In genomic region chr15:100056411-100057072, GRCh38 we compare ENCODE assay signal across 23 cellular contexts.
DNase-seq lines count a peak whose midpoint lies in the region; ATAC-seq and TF ChIP-seq lines count a peak whose summit lies in the region.
"Had no signal": no experiment of that assay in that cellular context is flagged by ENCODE, and none has a peak within 500 bp of the region (broad histone marks: within the 10 kb centered on the region; RNA-seq: fewer than 3 reads in every experiment).

No MANE protein-coding gene starts in this region.

- no peak overlapping the region for H3K23ac ChIP-seq in neuronal stem cell (ENCODE audit: low read depth, low read length, poor library complexity)

- CTCF ChIA-PET in HEK293 (lab: Yijun Ruan, JAX) = interaction anchor here (0.7 kb wide), 1 partner anchor 248 kb away, joined by 3 read pairs; no protein-coding TSS in a partner anchor

- no peak overlapping the region for H4K8ac ChIP-seq in neuronal stem cell (ENCODE audit: low read depth, low read length)

- H3K4me3 ChIP-seq in HEK293 (ENCODE audit: low read depth, low read length) (no peak overlapping the region), RWPE2 (ENCODE audit: severe bottlenecking) (no peak overlapping the region), esophagus muscularis mucosa (no peak overlapping the region), neuronal stem cell (ENCODE audit: low read length in 2 of 2) (peak overlapping the region in 1 of 2 donors; percentile 13), mucosa of descending colon (no peak overlapping the region)
- H3K4me3 ChIP-seq: A549; BLaER1 treated with 17β-estradiol and CSF1 and Interleukin-3, amounts not matched to agents 10 nM and 100 nM; GM12878; HAP-1 had no signal

- intact Hi-C loops in esophagus muscularis mucosa (cut with DNase I) (no loop called here), mucosa of descending colon (cut with DNase I, micrococcal nuclease) (no loop called here)

- H3K9me3 ChIP-seq in HEK293 (ENCODE audit: control insufficient read depth, insufficient read depth, low read depth, low read length) (no peaks in the 10 kb centered on the region), RWPE2 (ENCODE audit: severe bottlenecking) (no peaks in the 10 kb centered on the region), esophagus muscularis mucosa (no peaks in the 10 kb centered on the region), neuronal stem cell (replicated peaks in 1 of 2; ENCODE audit: control insufficient read depth in 2 of 2, insufficient read depth in 1 of 2, low read depth in 1 of 2, low read length in 2 of 2) (no peaks in the 10 kb centered on the region), mucosa of descending colon (no peaks in the 10 kb centered on the region)
- H3K9me3 ChIP-seq: A549; BE2C; BLaER1 treated with 17β-estradiol and CSF1 and Interleukin-3, amounts not matched to agents 10 nM and 100 nM; HAP-1 had no signal

- TF ChIP-seq EP300 in esophagus muscularis mucosa (IDR thresholded peaks at IDR 0.05) = no peak

- no peak overlapping the region for H4K91ac ChIP-seq in neuronal stem cell (ENCODE audit: low read depth, low read length, poor library complexity)

- peak overlapping the region; percentile 1 for H2BK120ac ChIP-seq in neuronal stem cell (ENCODE audit: low read depth, low read length)

- TF ChIP-seq CTCF in HEK293 (tag by site-specific recombination; IDR thresholded peaks at IDR 0.05) (no peak), RWPE2 (IDR thresholded peaks at IDR 0.05; ENCODE audit: poor library complexity, severe bottlenecking) (no peak), esophagus muscularis mucosa (IDR thresholded peaks at IDR 0.05) (no peak), mucosa of descending colon (IDR thresholded peaks at IDR 0.05) (no peak)

- H3K27me3 ChIP-seq in RWPE2 (ENCODE audit: insufficient read depth, poor library complexity, severe bottlenecking) = no peaks in the 10 kb centered on the region
- no peaks in the 10 kb centered on the region for H3K27me3 ChIP-seq in esophagus muscularis mucosa
- peaks cover 0 to 17% (median 0%) of the 10 kb centered on the region in 3 experiments for H3K27me3 ChIP-seq in neuronal stem cell (ENCODE audit: control insufficient read depth in 3 of 3, insufficient read depth in 3 of 3, low read depth in 1 of 3, low read length in 3 of 3)
- H3K27me3 ChIP-seq: BE2C had no signal

- peak overlapping the region; percentile 39 for H3K18ac ChIP-seq in neuronal stem cell (ENCODE audit: low read length)

- H2BK12ac ChIP-seq in neuronal stem cell (ENCODE audit: low read length) = no peak overlapping the region

- ATAC-seq in RWPE2 (ENCODE audit: low read depth) (no peak), GM19328 (IDR thresholded peaks at IDR 0.05; ENCODE audit: unreplicated experiment) (no peak), mucosa of descending colon (no peak)
- ATAC-seq: GM12878 had no signal

- H3K4me1 ChIP-seq in HEK293 (ENCODE audit: control insufficient read depth, insufficient read depth, low read length) (no peaks in the 10 kb centered on the region), RWPE2 (ENCODE audit: insufficient read depth, poor library complexity, severe bottlenecking) (peaks cover 19% of the 10 kb centered on the region), esophagus muscularis mucosa (peaks cover 9 to 12% (median 11%) of the 10 kb centered on the region in 4 donors), neuronal stem cell (ENCODE audit: control insufficient read depth in 2 of 2, insufficient read depth in 1 of 2, low read depth in 1 of 2, low read length in 2 of 2) (peaks cover 0 to 5% of the 10 kb centered on the region in 2 donors), mucosa of descending colon (ENCODE audit: low read depth) (no peaks in the 10 kb centered on the region)
- H3K4me1 ChIP-seq: A549, HAP-1 had no signal

- H3K9ac ChIP-seq in neuronal stem cell (ENCODE audit: low read depth, low read length, poor library complexity) = no peak overlapping the region
- H3K9ac ChIP-seq: BLaER1 treated with 17β-estradiol and CSF1 and Interleukin-3, amounts not matched to agents 10 nM and 100 nM had no signal

- H3K4me2 ChIP-seq in neuronal stem cell (ENCODE audit: insufficient read depth, low read length, poor library complexity, severe bottlenecking) = no peak overlapping the region
- H3K4me2 ChIP-seq: A549; BLaER1 treated with 17β-estradiol and CSF1 and Interleukin-3, amounts not matched to agents 10 nM and 100 nM had no signal

- peak; percentile 52 for DNase-seq in RWPE2 (ENCODE audit: low spot score)
- peak; percentile 90 for DNase-seq in esophagus muscularis mucosa (ENCODE audit: extremely low spot score)
- DNase-seq in neuronal stem cell (ENCODE audit: low spot score) = no peak
- no peak for DNase-seq in activated CD8-positive, alpha-beta memory T cell treated with anti-CD3 and anti-CD28 coated beads for 24 hours
- no peak for DNase-seq in mucosa of descending colon
- no peak for DNase-seq in NCI-H1092 (lab: John Stamatoyannopoulos, UW)
- DNase-seq: 8988T; ACHN; AML-193; BE2C; CD4-positive, alpha-beta T cell; CD8-positive, alpha-beta memory T cell; DMS 273 treated with DMSO at 0.1 percent for 48 hours; DMS79; EL; GDM1; GOT3 had no signal

- no peak for TF ChIP-seq POLR2A in esophagus muscularis mucosa (IDR thresholded peaks at IDR 0.05; ENCODE audit: low read depth)

- H2BK15ac ChIP-seq in neuronal stem cell (ENCODE audit: low read length) = peak overlapping the region; percentile 73

- no peaks in the 10 kb centered on the region for H3K36me3 ChIP-seq in HEK293 (ENCODE audit: control insufficient read depth in 2 of 2, insufficient read depth in 1 of 2, low read length in 2 of 2)
- H3K36me3 ChIP-seq in RWPE2 (ENCODE audit: low read depth) = no peaks in the 10 kb centered on the region
- H3K36me3 ChIP-seq in esophagus muscularis mucosa = no peaks in the 10 kb centered on the region
- H3K36me3 ChIP-seq in neuronal stem cell (replicated peaks in 1 of 2; ENCODE audit: control insufficient read depth in 2 of 2, insufficient read depth in 2 of 2, low read length in 2 of 2) = no peaks in the 10 kb centered on the region
- no peaks in the 10 kb centered on the region for H3K36me3 ChIP-seq in mucosa of descending colon (ENCODE audit: low read depth)
- H3K36me3 ChIP-seq: BE2C; BLaER1 treated with 17β-estradiol and CSF1 and Interleukin-3, amounts not matched to agents 10 nM and 100 nM; HAP-1 had no signal

- 93% methylated on average over 12 of the region's 14 CpGs for WGBS in esophagus muscularis mucosa
- no CpG with 5 or more reads among the region's 14 CpGs for WGBS in neuronal stem cell (ENCODE audit: extremely low coverage in 2 of 2, insufficient read length in 2 of 2, insufficient replicate concordance in 1 of 2), 2 donors

- H3K27ac ChIP-seq in HEK293 (ENCODE audit: extremely low read depth, low read depth, low read length) (no peak overlapping the region), RWPE2 (ENCODE audit: poor library complexity, severe bottlenecking) (no peak overlapping the region), esophagus muscularis mucosa (replicated peaks in 1 of 4) (no peak overlapping the region), neuronal stem cell (replicated peaks; ENCODE audit: low read length) (no peak overlapping the region)
- H3K27ac ChIP-seq: A549; BLaER1 treated with 17β-estradiol and CSF1 and Interleukin-3, amounts not matched to agents 10 nM and 100 nM had no signal

- POLR2A ChIA-PET in HEK293 (lab: Yijun Ruan, JAX) = no interaction called here

- peak overlapping the region; percentile 67 for H3K14ac ChIP-seq in neuronal stem cell (ENCODE audit: low read length)

- no peak overlapping the region for H3K4ac ChIP-seq in neuronal stem cell (ENCODE audit: low read length)

- H2AK5ac ChIP-seq in neuronal stem cell (ENCODE audit: low read depth, low read length) = no peak overlapping the region

- H3K79me1 ChIP-seq in neuronal stem cell (ENCODE audit: low read depth, low read length) = no peaks in the 10 kb centered on the region

- no peak overlapping the region for H2AFZ ChIP-seq in neuronal stem cell (ENCODE audit: low read length)

- no peak overlapping the region for H2BK5ac ChIP-seq in neuronal stem cell (ENCODE audit: low read length)

TF ChIP-seq in HEK293, 187 proteins besides CTCF, POLR2A, EP300 and RAD21 (continues in another document):
- TF ChIP-seq TSHZ1 (tag by site-specific recombination; IDR thresholded peaks at IDR 0.05; ENCODE audit: borderline replicate concordance) = no peak
- no peak for TF ChIP-seq ZNF239 (tag by site-specific recombination; IDR thresholded peaks at IDR 0.05)
- no peak for TF ChIP-seq ZFP37 (tag by site-specific recombination; IDR thresholded peaks at IDR 0.05)
- peak; percentile 19; the same call in 1 of the 2 replicates for TF ChIP-seq ZIC2 (tag by site-specific recombination; IDR thresholded peaks at IDR 0.05)
- no peak for TF ChIP-seq ZNF133 (tag by site-specific recombination; IDR thresholded peaks at IDR 0.05)
- TF ChIP-seq ZNF311 (tag by site-specific recombination; IDR thresholded peaks at IDR 0.05; ENCODE audit: borderline replicate concordance) = no peak
- TF ChIP-seq ZNF132 (tag by site-specific recombination; IDR thresholded peaks at IDR 0.05; ENCODE audit: borderline replicate concordance) = no peak

Comparison
In these comparisons a context has a peak if more than half of its experiments do, and no peak if none do; other contexts are left out.
1. DNase-seq: peak in RWPE2 (single experiment) and esophagus muscularis mucosa (single experiment); none in neuronal stem cell (single experiment), activated CD8-positive, alpha-beta memory T cell treated with anti-CD3 and anti-CD28 coated beads for 24 hours (single experiment), mucosa of descending colon (0 of 3) and NCI-H1092 (single experiment).